In genomic region chr18:50933684-50934083, GRCh38 we compare ENCODE assay signal across 20 cellular contexts. TPM values are rescaled to one million over a fixed set of nuclear protein-coding genes. Genes with fewer than 3 reads are reported as not detected.
DNase-seq lines count a peak whose midpoint lies in the region; ATAC-seq and TF ChIP-seq lines count a peak whose summit lies in the region.
"Had no signal": no experiment of that assay in that cellular context is flagged by ENCODE, and none has a peak within 500 bp of the region (broad histone marks: within the 10 kb centered on the region; RNA-seq: fewer than 3 reads in every experiment).

No MANE protein-coding gene starts in this region.

- intact Hi-C loops in activated CD4-positive, alpha-beta T cell treated with anti-CD3 and anti-CD28 coated beads, Interleukin-2, amount 10 ng/mL, durations not matched to agents 24 days and 14 days (cut with micrococcal nuclease) = loop anchor here (2.0 to 5.0 kb wide), 2 partner anchors 15 to 34 kb away; partner anchors contain the start of gene ELAC1
- intact Hi-C loops in left cardiac atrium (cut with DNase I) = no loop called here

- no peak for TF ChIP-seq CTCF in cardiac muscle cell (IDR thresholded peaks at IDR 0.05; ENCODE audit: low read depth, low read length)
- TF ChIP-seq CTCF in omental fat pad (IDR thresholded peaks at IDR 0.05) = no peak

- no peak overlapping the region for H3K27ac Mint-ChIP-seq in activated CD4-positive, alpha-beta T cell treated with anti-CD3 and anti-CD28 coated beads, Interleukin-2, amount 10 ng/mL, durations not matched to agents 24 days and 14 days
- H3K27ac Mint-ChIP-seq: B cell; CD4-positive, alpha-beta T cell had no signal

- H3K9me3 Mint-ChIP-seq in activated CD4-positive, alpha-beta T cell treated with anti-CD3 and anti-CD28 coated beads, Interleukin-2, amount 10 ng/mL, durations not matched to agents 24 days and 14 days = no peaks in the 10 kb centered on the region
- H3K9me3 Mint-ChIP-seq: CD4-positive, alpha-beta T cell; CD8-positive, alpha-beta T cell had no signal

- H3K9me3 ChIP-seq in cardiac muscle cell (ENCODE audit: low read depth) = no peaks in the 10 kb centered on the region
- H3K9me3 ChIP-seq: A549; BLaER1 treated with 17β-estradiol and CSF1 and Interleukin-3, amounts not matched to agents 10 nM and 100 nM; Caco-2 had no signal

- H3K27ac ChIP-seq in cardiac muscle cell = peak overlapping the region; percentile 58
- H3K27ac ChIP-seq: 22Rv1; A549; BLaER1 treated with 17β-estradiol and CSF1 and Interleukin-3, amounts not matched to agents 10 nM and 100 nM; C4-2B had no signal

- DNase-seq in activated CD4-positive, alpha-beta T cell treated with anti-CD3 and anti-CD28 coated beads, Interleukin-2, amount 10 ng/mL, durations not matched to agents 24 days and 14 days = peak; percentile 34
- DNase-seq in activated CD4-positive, alpha-beta T cell treated with anti-CD3 and anti-CD28 coated beads, Interleukin-2, amount 50 U/mL, for 4 hours = no peak
- DNase-seq in cardiac muscle cell (ENCODE audit: low read depth in 1 of 2, low spot score in 1 of 2) (peak in 1 of 2 donors; percentile 26), left cardiac atrium (no peak), OCI-M2 (lab: John Stamatoyannopoulos, UW; ENCODE audit: unreplicated experiment) (peak; percentile 4), erythroblast (lab: John Stamatoyannopoulos, UW) (peak; percentile 19 to 38), omental fat pad (ENCODE audit: low spot score) (no peak), GDM1 (lab: John Stamatoyannopoulos, UW) (no peak)
- DNase-seq: AML-193; Caco-2; Calu3; CD4-positive, alpha-beta T cell; CD8-positive, alpha-beta T cell; DMS79 treated with DMSO at 0.1 percent for 48 hours had no signal

- peaks cover 4% of the 10 kb centered on the region for H3K4me1 Mint-ChIP-seq in activated CD4-positive, alpha-beta T cell treated with anti-CD3 and anti-CD28 coated beads, Interleukin-2, amount 10 ng/mL, durations not matched to agents 24 days and 14 days

- ATAC-seq in left cardiac atrium (no peak), omental fat pad (ENCODE audit: low FRiP score) (no peak)
- ATAC-seq: A549; CD8-positive, alpha-beta T cell; GM12878 had no signal

- no peak for TF ChIP-seq POLR2A in erythroblast (IDR thresholded peaks at IDR 0.05; ENCODE audit: low read length)

- no peaks in the 10 kb centered on the region for H3K27me3 Mint-ChIP-seq in activated CD4-positive, alpha-beta T cell treated with anti-CD3 and anti-CD28 coated beads, Interleukin-2, amount 10 ng/mL, durations not matched to agents 24 days and 14 days
- H3K27me3 Mint-ChIP-seq: B cell; CD4-positive, alpha-beta T cell had no signal

- no peaks in the 10 kb centered on the region for H3K27me3 ChIP-seq in cardiac muscle cell
- H3K27me3 ChIP-seq: BLaER1 treated with 17β-estradiol and CSF1 and Interleukin-3, amounts not matched to agents 10 nM and 100 nM had no signal

- peaks cover 9% of the 10 kb centered on the region for H3K36me3 ChIP-seq in cardiac muscle cell

- H3K4me3 ChIP-seq in cardiac muscle cell = no peak overlapping the region
- H3K4me3 ChIP-seq: A549; BLaER1 treated with 17β-estradiol and CSF1 and Interleukin-3, amounts not matched to agents 10 nM and 100 nM; GM12878 had no signal

- peaks cover 37% of the 10 kb centered on the region for H3K36me3 Mint-ChIP-seq in activated CD4-positive, alpha-beta T cell treated with anti-CD3 and anti-CD28 coated beads, Interleukin-2, amount 10 ng/mL, durations not matched to agents 24 days and 14 days (ENCODE audit: low read depth)

- no peak overlapping the region for H3K4me3 Mint-ChIP-seq in activated CD4-positive, alpha-beta T cell treated with anti-CD3 and anti-CD28 coated beads, Interleukin-2, amount 10 ng/mL, durations not matched to agents 24 days and 14 days
- H3K4me3 Mint-ChIP-seq: B cell; CD4-positive, alpha-beta T cell; CD8-positive, alpha-beta T cell had no signal

- H3K4me1 ChIP-seq in cardiac muscle cell (ENCODE audit: low read depth) = peaks cover 8% of the 10 kb centered on the region
- H3K4me1 ChIP-seq: A549, Caco-2 had no signal

RNA-seq across cellular contexts. Expression of gene ELAC1, which starts 34.2 kb away (rescaled TPM):
- 6.8 and 7.0 TPM in 2 replicates for total RNA-seq in activated CD4-positive, alpha-beta T cell treated with anti-CD3 and anti-CD28 coated beads, Interleukin-2, amount 10 ng/mL, durations not matched to agents 24 days and 14 days
- total RNA-seq in cardiac muscle cell = 5.6 and 5.8 TPM in 2 replicates
- polyA plus RNA-seq in cardiac muscle cell = 9.6 and 12.1 TPM in 2 replicates
- 1 to 10 TPM; 4.3 to 5.3 TPM for total RNA-seq in left cardiac atrium
- total RNA-seq in omental fat pad = 1 to 10 TPM; 4.4 to 8.4 (median 5.5) TPM

RNA-seq across cellular contexts. Expression of gene ME2, which starts 54.8 kb away (rescaled TPM):
- total RNA-seq in activated CD4-positive, alpha-beta T cell treated with anti-CD3 and anti-CD28 coated beads, Interleukin-2, amount 10 ng/mL, durations not matched to agents 24 days and 14 days = 141 and 143 TPM in 2 replicates
- total RNA-seq in cardiac muscle cell (33.4 and 47.3 TPM in 2 replicates), left cardiac atrium (10 to 100 TPM; 77.3 to 88.1 TPM), omental fat pad (10 to 100 TPM; 35.7 to 75.4 (median 43.2) TPM)
- 33.9 and 46.7 TPM in 2 replicates for polyA plus RNA-seq in cardiac muscle cell

Comparison
In these comparisons a context has a peak if more than half of its experiments do, and no peak if none do; other contexts are left out.
1. DNase-seq: peak in activated CD4-positive, alpha-beta T cell treated with anti-CD3 and anti-CD28 coated beads, Interleukin-2, amount 10 ng/mL, durations not matched to agents 24 days and 14 days (single experiment), OCI-M2 (single experiment) and erythroblast (2 of 2); none in activated CD4-positive, alpha-beta T cell treated with anti-CD3 and anti-CD28 coated beads, Interleukin-2, amount 50 U/mL, for 4 hours (0 of 2), left cardiac atrium (single experiment), omental fat pad (single experiment) and GDM1 (single experiment).